Comparison of ENCODE assay signal across 8 cellular contexts in genomic region chr7:151062399-151063211, GRCh38. TPM values are rescaled to one million over a fixed set of nuclear protein-coding genes. Genes with fewer than 3 reads are reported as not detected.
DNase-seq lines count a peak whose midpoint lies in the region; ATAC-seq and TF ChIP-seq lines count a peak whose summit lies in the region.

No MANE protein-coding gene starts in this region.

- DNase-seq in Caco-2 (peak; percentile 96 to 97), Peyer's patch (peak in 2 of 3 donors; percentile 88 to 94), fibroblast of mammary gland (ENCODE audit: low read depth) (peak; percentile 75), neural progenitor cell (ENCODE audit: low spot score) (peak; percentile 88), GM19238 (ENCODE audit: insufficient read length, low spot score) (no peak)

- TF ChIP-seq CTCF in Caco-2 (IDR thresholded peaks at IDR 0.05; ENCODE audit: insufficient read depth in 1 of 2, low read depth in 1 of 2, low read length in 1 of 2, severe bottlenecking in 1 of 2, unreplicated experiment in 1 of 2) (no peak), Peyer's patch (IDR thresholded peaks at IDR 0.05) (peak in 1 of 6 experiments; percentile 6), fibroblast of mammary gland (conservative IDR thresholded peaks at IDR 0.05; ENCODE audit: control insufficient read depth, insufficient read depth, low read depth, low read length) (no peak), neural progenitor cell (IDR thresholded peaks at IDR 0.05) (no peak)

- ATAC-seq in HG03025 (IDR thresholded peaks at IDR 0.05; ENCODE audit: low FRiP score, unreplicated experiment) (no peak), GM19324 (IDR thresholded peaks at IDR 0.05; ENCODE audit: low FRiP score, unreplicated experiment) (no peak), GM21528 (IDR thresholded peaks at IDR 0.05; ENCODE audit: low FRiP score, unreplicated experiment) (no peak)

- BruUV-seq in Caco-2 (replicated peaks; lab: Mats Ljungman, UMichigan), result no TSS peak

- H2AFZ ChIP-seq in neural progenitor cell (replicated peaks), result no peak overlapping the region

- peak overlapping the region; percentile 51 for H3K27ac Mint-ChIP-seq in Caco-2 (ENCODE audit: unreplicated experiment)
- H3K27ac Mint-ChIP-seq in neural progenitor cell, result no peak overlapping the region

- H3K36me3 ChIP-seq in Caco-2 (ENCODE audit: control insufficient read depth, insufficient read depth, low read length) (peaks cover 5% of the 10 kb centered on the region), Peyer's patch (peaks cover 0 to 37% (median 0%) of the 10 kb centered on the region in 3 donors), neural progenitor cell (no peaks in the 10 kb centered on the region)

- H4K20me1 ChIP-seq in neural progenitor cell (ENCODE audit: low read depth), result peaks cover 51% of the 10 kb centered on the region

- intact Hi-C loops in Caco-2 (cut with micrococcal nuclease; ENCODE audit: unreplicated experiment), result loop anchor here (1.0 kb wide), 3 partner anchors 18 to 51 kb away; partner anchors contain the start of genes ABCB8 and FASTK

- TF ChIP-seq POLR2A in Peyer's patch (IDR thresholded peaks at IDR 0.05), result peak in 1 of 2 donors; percentile 27

- H3K27me3 ChIP-seq in Caco-2 (replicated peaks; ENCODE audit: control insufficient read depth, insufficient read depth, low read length) (no peaks in the 10 kb centered on the region), Peyer's patch (no peaks in the 10 kb centered on the region), neural progenitor cell (peaks cover 19% of the 10 kb centered on the region)

- H3F3A ChIP-seq in neural progenitor cell (ENCODE audit: low read depth), result peaks cover 42% of the 10 kb centered on the region

- no peak overlapping the region for H3K9ac ChIP-seq in neural progenitor cell

- no peaks in the 10 kb centered on the region for H3K27me3 Mint-ChIP-seq in Caco-2 (ENCODE audit: insufficient read depth, unreplicated experiment)
- peaks cover 11% of the 10 kb centered on the region for H3K27me3 Mint-ChIP-seq in neural progenitor cell (ENCODE audit: insufficient read depth, low read depth)

- H3K4me1 Mint-ChIP-seq in Caco-2 (ENCODE audit: low read depth, unreplicated experiment), result peaks cover 14% of the 10 kb centered on the region
- H3K4me1 Mint-ChIP-seq in neural progenitor cell, result peaks cover 30% of the 10 kb centered on the region

- H3K27ac ChIP-seq in Peyer's patch, result peak overlapping the region; percentile 25 to 77 (median 70)
- H3K27ac ChIP-seq in neural progenitor cell, result no peak overlapping the region

- peaks cover 7% of the 10 kb centered on the region for H3K79me2 ChIP-seq in neural progenitor cell (ENCODE audit: low read depth)

- POLR2A ChIA-PET in Caco-2 (lab: Charles Lee), result interaction anchor here (0.5 to 2.1 kb wide), 13 partner anchors 8 to 607 kb away, joined by 3 to 25 read pairs (median 4); partner anchors contain the start of genes ABCB8, ABCF2, FASTK and TMUB1

- H3K4me3 ChIP-seq in Caco-2 (ENCODE audit: low read depth, low read length) (peak overlapping the region; percentile 61), Peyer's patch (peak overlapping the region in 3 of 4 donors; percentile 35 to 57 (median 50)), fibroblast of mammary gland (ENCODE audit: control insufficient read depth, low read depth, low read length) (peak overlapping the region; percentile 34), neural progenitor cell (peak overlapping the region; percentile 41)

- H3K4me2 ChIP-seq in neural progenitor cell, result peak overlapping the region; percentile 99

- CTCF ChIA-PET in Caco-2 (lab: Charles Lee), result interaction anchor here (0.6 to 2.0 kb wide), 16 partner anchors 15 to 1555 kb away, joined by 3 to 21 read pairs (median 4); partner anchors contain the start of genes ABCB8 and FASTK

- H3K4me3 Mint-ChIP-seq in Caco-2 (ENCODE audit: unreplicated experiment) (peak overlapping the region; percentile 95), neural progenitor cell (peak overlapping the region; percentile 46)

- H3K4me1 ChIP-seq in Caco-2 (peaks cover 31% of the 10 kb centered on the region), Peyer's patch (peaks cover 4 to 36% (median 12%) of the 10 kb centered on the region in 4 donors), neural progenitor cell (peaks cover 35% of the 10 kb centered on the region)

- H3K36me3 Mint-ChIP-seq in Caco-2 (ENCODE audit: insufficient read depth, unreplicated experiment) (peaks cover 62% of the 10 kb centered on the region), neural progenitor cell (peaks cover 3% of the 10 kb centered on the region)

- H3K9me3 ChIP-seq in Caco-2 (no peaks in the 10 kb centered on the region), Peyer's patch (no peaks in the 10 kb centered on the region), neural progenitor cell (ENCODE audit: low read depth) (no peaks in the 10 kb centered on the region)

- no peaks in the 10 kb centered on the region for H3K9me3 Mint-ChIP-seq in Caco-2 (ENCODE audit: unreplicated experiment)
- H3K9me3 Mint-ChIP-seq in neural progenitor cell, result no peaks in the 10 kb centered on the region

RNA-seq across cellular contexts. Expression of gene SLC4A2, which starts 3.2 kb away (rescaled TPM):
- total RNA-seq in Caco-2 (2022) (249 and 255 TPM in 2 replicates), Peyer's patch (100 to 1,000 TPM; 101 to 143 (median 121) TPM), neural progenitor cell (ENCODE audit: low replicate concordance) (26.1 and 85.7 TPM in 2 replicates)

RNA-seq across cellular contexts. Expression of gene CDK5, which starts 4.9 kb away (rescaled TPM):
- 23.8 and 25.2 TPM in 2 replicates for total RNA-seq in Caco-2 (2022)
- total RNA-seq in Peyer's patch, result 10 to 100 TPM in 3 of 4 donors, 1 to 10 TPM in 1; 6.9 to 15.4 (median 13.8) TPM
- total RNA-seq in neural progenitor cell (ENCODE audit: low replicate concordance), result 8.1 and 10.3 TPM in 2 replicates

RNA-seq across cellular contexts. Expression of gene ASIC3, which starts 14.3 kb away (rescaled TPM):
- total RNA-seq in Caco-2 (2022), result 0.70 and 1.1 TPM in 2 replicates
- total RNA-seq in Peyer's patch, result 10 to 100 TPM in 1 of 4 donors, 1 to 10 TPM in 3; 2.5 to 10.7 (median 5.0) TPM
- 1.6 TPM in 1 of 2 replicates, not detected in the other for total RNA-seq in neural progenitor cell (ENCODE audit: low replicate concordance)

RNA-seq across cellular contexts. Expression of gene FASTK, which starts 18.0 kb away (rescaled TPM):
- total RNA-seq in Caco-2 (2022), result 114 and 119 TPM in 2 replicates
- total RNA-seq in Peyer's patch, result 100 to 1,000 TPM in 3 of 4 donors, 10 to 100 TPM in 1; 99.0 to 239 (median 158) TPM
- total RNA-seq in neural progenitor cell (ENCODE audit: low replicate concordance), result 22.4 and 71.0 TPM in 2 replicates

RNA-seq across cellular contexts. Expression of gene TMUB1, which starts 20.7 kb away (rescaled TPM):
- total RNA-seq in Caco-2 (2022) (68.1 and 75.0 TPM in 2 replicates), Peyer's patch (100 to 1,000 TPM in 2 of 4 donors, 10 to 100 TPM in 2; 38.0 to 113 (median 100) TPM), neural progenitor cell (ENCODE audit: low replicate concordance) (6.0 and 49.4 TPM in 2 replicates)
